20 cellular contexts compared by ENCODE assay signal in genomic region chrX:45372151-45372550, GRCh38.
"Had no signal": no experiment of that assay in that cellular context is flagged by ENCODE, and none has a peak within 500 bp of the region (broad histone marks: within the 10 kb centered on the region; RNA-seq: fewer than 3 reads in every experiment).

No MANE protein-coding gene starts in this region.

- H3K27me3 Mint-ChIP-seq: dendritic cell treated with granulocyte-macrophage colony-stimulating factor and Interleukin-4, amounts not matched to agents 40 ng/mL and 50 ng/mL, for 4 days; type B pancreatic cell had no signal

- DNase-seq: esophagus squamous epithelium; foreskin fibroblast; glutamatergic neuron; islet precursor cell; mammary epithelial cell; naive thymus-derived CD4-positive, alpha-beta T cell; posterior cingulate gyrus; stimulated activated CD4-positive, alpha-beta T cell treated with anti-CD3 and anti-CD28 coated beads, Interleukin-2, amount 100 ng/mL, for 24 hours; stimulated activated CD4-positive, alpha-beta T cell treated with anti-CD3 and anti-CD28 coated beads, Interleukin-4, amount 100 ng/mL, for 4 hours; stimulated activated naive CD4-positive, alpha-beta T cell; thyroid gland; uterus had no signal

- H3K27ac ChIP-seq: esophagus squamous epithelium, gastroesophageal sphincter, skin epidermis, suprapubic skin, thyroid gland, uterus had no signal

- H3K27ac Mint-ChIP-seq: dendritic cell treated with granulocyte-macrophage colony-stimulating factor and Interleukin-4, amounts not matched to agents 40 ng/mL and 50 ng/mL, for 4 days; naive thymus-derived CD4-positive, alpha-beta T cell; type B pancreatic cell had no signal

- H3K27me3 ChIP-seq: esophagus squamous epithelium, gastroesophageal sphincter, suprapubic skin, thyroid gland, uterus had no signal

- H3K4me1 ChIP-seq: esophagus squamous epithelium, gastroesophageal sphincter, suprapubic skin, thyroid gland, uterus had no signal

- H3K36me3 Mint-ChIP-seq: type B pancreatic cell had no signal

- H3K36me3 ChIP-seq: esophagus squamous epithelium, gastroesophageal sphincter, suprapubic skin, thyroid gland, uterus had no signal

- H3K9me3 ChIP-seq: suprapubic skin, thyroid gland had no signal

- ATAC-seq: gastroesophageal sphincter; left lobe of liver; naive thymus-derived CD4-positive, alpha-beta T cell; sciatic nerve had no signal

- H3K4me3 Mint-ChIP-seq: dendritic cell treated with granulocyte-macrophage colony-stimulating factor and Interleukin-4, amounts not matched to agents 40 ng/mL and 50 ng/mL, for 4 days; naive thymus-derived CD4-positive, alpha-beta T cell; neural crest cell; type B pancreatic cell had no signal

- H3K4me3 ChIP-seq: esophagus squamous epithelium, gastroesophageal sphincter, skin epidermis, suprapubic skin, thyroid gland, uterus had no signal

- H3K4me1 Mint-ChIP-seq: naive thymus-derived CD4-positive, alpha-beta T cell; neural crest cell had no signal
